2 cellular contexts compared by ENCODE assay signal in the genomic region with DNA sequence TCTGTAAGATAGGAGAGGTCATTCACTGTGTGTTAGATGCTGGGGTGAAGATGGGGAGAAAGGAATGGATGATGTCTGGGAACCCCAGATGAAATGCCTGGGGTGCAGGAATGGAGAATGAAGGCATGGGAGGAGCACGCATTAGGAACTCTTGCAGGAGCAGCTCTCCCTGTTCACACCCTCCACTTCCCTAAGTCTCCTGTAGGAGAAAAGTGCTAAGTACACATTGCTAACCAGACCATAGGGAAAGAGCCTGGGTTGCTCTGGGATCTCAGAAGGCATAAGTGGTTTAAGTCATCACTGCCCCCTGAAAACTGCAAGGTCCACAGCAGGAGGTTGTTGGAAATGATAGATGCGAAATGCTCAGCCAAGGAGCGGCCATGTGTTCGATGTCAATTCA.
TF ChIP-seq lines count a peak whose summit lies in the region.

No MANE protein-coding gene starts in this region.

TF ChIP-seq in SK-N-SH, 30 proteins besides CTCF, POLR2A, EP300 and RAD21:
- TF ChIP-seq, protein P1, sequence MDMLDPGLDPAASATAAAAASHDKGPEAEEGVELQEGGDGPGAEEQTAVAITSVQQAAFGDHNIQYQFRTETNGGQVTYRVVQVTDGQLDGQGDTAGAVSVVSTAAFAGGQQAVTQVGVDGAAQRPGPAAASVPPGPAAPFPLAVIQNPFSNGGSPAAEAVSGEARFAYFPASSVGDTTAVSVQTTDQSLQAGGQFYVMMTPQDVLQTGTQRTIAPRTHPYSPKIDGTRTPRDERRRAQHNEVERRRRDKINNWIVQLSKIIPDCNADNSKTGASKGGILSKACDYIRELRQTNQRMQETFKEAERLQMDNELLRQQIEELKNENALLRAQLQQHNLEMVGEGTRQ (IDR thresholded peaks at IDR 0.05; ENCODE audit: borderline replicate concordance, low read depth, low read length), result no peak
- TF ChIP-seq POLR2AphosphoS5 (IDR thresholded peaks at IDR 0.05; ENCODE audit: low read depth, low read length), result no peak
- TF ChIP-seq RXRA (IDR thresholded peaks at IDR 0.05; ENCODE audit: borderline replicate concordance, low read depth), result no peak
- TF ChIP-seq TAF1 (IDR thresholded peaks at IDR 0.05; ENCODE audit: borderline replicate concordance, low read depth, low read length), result no peak
- TF ChIP-seq FOSL2 (IDR thresholded peaks at IDR 0.05; ENCODE audit: borderline replicate concordance, low read depth), result no peak
- TF ChIP-seq JUND (IDR thresholded peaks at IDR 0.05), result no peak
- no peak for TF ChIP-seq SIN3A (IDR thresholded peaks at IDR 0.05; ENCODE audit: borderline replicate concordance, low read depth, low read length)
- no peak for TF ChIP-seq TEAD4 (IDR thresholded peaks at IDR 0.05; ENCODE audit: borderline replicate concordance, insufficient read depth)
- no peak for TF ChIP-seq FOXJ3 (CRISPR knock-in tag; IDR thresholded peaks at IDR 0.05)
- no peak for TF ChIP-seq NFIC (IDR thresholded peaks at IDR 0.05; ENCODE audit: borderline replicate concordance)

TF ChIP-seq in SK-N-SH treated with all-trans-retinoic acid at 6 μM for 48 hours, 23 proteins besides CTCF, POLR2A, EP300 and RAD21:
- no peak for TF ChIP-seq PPARA (CRISPR knock-in tag; IDR thresholded peaks at IDR 0.05; ENCODE audit: borderline replicate concordance)
- no peak for TF ChIP-seq ISL1 (CRISPR knock-in tag; IDR thresholded peaks at IDR 0.05)
- TF ChIP-seq TCF4 (CRISPR knock-in tag; IDR thresholded peaks at IDR 0.05; ENCODE audit: borderline replicate concordance), result no peak
- TF ChIP-seq ZNF8 (CRISPR knock-in tag; IDR thresholded peaks at IDR 0.05), result no peak
- no peak for TF ChIP-seq TOX (CRISPR knock-in tag; IDR thresholded peaks at IDR 0.05; ENCODE audit: borderline replicate concordance)
- TF ChIP-seq OSR1 (CRISPR knock-in tag; IDR thresholded peaks at IDR 0.05), result no peak
- no peak for TF ChIP-seq BACH2 (CRISPR knock-in tag; IDR thresholded peaks at IDR 0.05; ENCODE audit: borderline replicate concordance)
- TF ChIP-seq ARNTL (CRISPR knock-in tag; IDR thresholded peaks at IDR 0.05; ENCODE audit: borderline replicate concordance, low read depth), result no peak
- TF ChIP-seq CSRNP3 (CRISPR knock-in tag; IDR thresholded peaks at IDR 0.05), result no peak
- TF ChIP-seq ESRRG (CRISPR knock-in tag; IDR thresholded peaks at IDR 0.05), result no peak
- TF ChIP-seq ZNF70 (CRISPR knock-in tag; IDR thresholded peaks at IDR 0.05), result no peak
- TF ChIP-seq ZFP30 (CRISPR knock-in tag; IDR thresholded peaks at IDR 0.05), result no peak
- no peak for TF ChIP-seq SNAI2 (CRISPR knock-in tag; IDR thresholded peaks at IDR 0.05)
- TF ChIP-seq, protein P2, sequence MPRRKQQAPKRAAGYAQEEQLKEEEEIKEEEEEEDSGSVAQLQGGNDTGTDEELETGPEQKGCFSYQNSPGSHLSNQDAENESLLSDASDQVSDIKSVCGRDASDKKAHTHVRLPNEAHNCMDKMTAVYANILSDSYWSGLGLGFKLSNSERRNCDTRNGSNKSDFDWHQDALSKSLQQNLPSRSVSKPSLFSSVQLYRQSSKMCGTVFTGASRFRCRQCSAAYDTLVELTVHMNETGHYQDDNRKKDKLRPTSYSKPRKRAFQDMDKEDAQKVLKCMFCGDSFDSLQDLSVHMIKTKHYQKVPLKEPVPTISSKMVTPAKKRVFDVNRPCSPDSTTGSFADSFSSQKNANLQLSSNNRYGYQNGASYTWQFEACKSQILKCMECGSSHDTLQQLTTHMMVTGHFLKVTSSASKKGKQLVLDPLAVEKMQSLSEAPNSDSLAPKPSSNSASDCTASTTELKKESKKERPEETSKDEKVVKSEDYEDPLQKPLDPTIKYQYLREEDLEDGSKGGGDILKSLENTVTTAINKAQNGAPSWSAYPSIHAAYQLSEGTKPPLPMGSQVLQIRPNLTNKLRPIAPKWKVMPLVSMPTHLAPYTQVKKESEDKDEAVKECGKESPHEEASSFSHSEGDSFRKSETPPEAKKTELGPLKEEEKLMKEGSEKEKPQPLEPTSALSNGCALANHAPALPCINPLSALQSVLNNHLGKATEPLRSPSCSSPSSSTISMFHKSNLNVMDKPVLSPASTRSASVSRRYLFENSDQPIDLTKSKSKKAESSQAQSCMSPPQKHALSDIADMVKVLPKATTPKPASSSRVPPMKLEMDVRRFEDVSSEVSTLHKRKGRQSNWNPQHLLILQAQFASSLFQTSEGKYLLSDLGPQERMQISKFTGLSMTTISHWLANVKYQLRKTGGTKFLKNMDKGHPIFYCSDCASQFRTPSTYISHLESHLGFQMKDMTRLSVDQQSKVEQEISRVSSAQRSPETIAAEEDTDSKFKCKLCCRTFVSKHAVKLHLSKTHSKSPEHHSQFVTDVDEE (CRISPR knock-in tag; IDR thresholded peaks at IDR 0.05), result no peak
- no peak for TF ChIP-seq ZNF565 (CRISPR knock-in tag; conservative IDR thresholded peaks at IDR 0.05; ENCODE audit: low read depth)
- TF ChIP-seq, protein P3, sequence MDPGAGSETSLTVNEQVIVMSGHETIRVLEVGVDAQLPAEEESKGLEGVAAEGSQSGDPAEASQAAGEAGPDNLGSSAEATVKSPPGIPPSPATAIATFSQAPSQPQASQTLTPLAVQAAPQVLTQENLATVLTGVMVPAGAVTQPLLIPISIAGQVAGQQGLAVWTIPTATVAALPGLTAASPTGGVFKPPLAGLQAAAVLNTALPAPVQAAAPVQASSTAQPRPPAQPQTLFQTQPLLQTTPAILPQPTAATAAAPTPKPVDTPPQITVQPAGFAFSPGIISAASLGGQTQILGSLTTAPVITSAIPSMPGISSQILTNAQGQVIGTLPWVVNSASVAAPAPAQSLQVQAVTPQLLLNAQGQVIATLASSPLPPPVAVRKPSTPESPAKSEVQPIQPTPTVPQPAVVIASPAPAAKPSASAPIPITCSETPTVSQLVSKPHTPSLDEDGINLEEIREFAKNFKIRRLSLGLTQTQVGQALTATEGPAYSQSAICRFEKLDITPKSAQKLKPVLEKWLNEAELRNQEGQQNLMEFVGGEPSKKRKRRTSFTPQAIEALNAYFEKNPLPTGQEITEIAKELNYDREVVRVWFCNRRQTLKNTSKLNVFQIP (CRISPR knock-in tag; IDR thresholded peaks at IDR 0.05; ENCODE audit: borderline replicate concordance, low read depth), result no peak
- TF ChIP-seq RARB (CRISPR knock-in tag; IDR thresholded peaks at IDR 0.05), result no peak
- TF ChIP-seq ZC3H10 (CRISPR knock-in tag; IDR thresholded peaks at IDR 0.05), result no peak
- no peak for TF ChIP-seq CREB5 (CRISPR knock-in tag; IDR thresholded peaks at IDR 0.05; ENCODE audit: low read depth)
- TF ChIP-seq ZFP3 (CRISPR knock-in tag; IDR thresholded peaks at IDR 0.05), result no peak
